Comparison of ENCODE assay signal across 10 cellular contexts in the genomic region with DNA sequence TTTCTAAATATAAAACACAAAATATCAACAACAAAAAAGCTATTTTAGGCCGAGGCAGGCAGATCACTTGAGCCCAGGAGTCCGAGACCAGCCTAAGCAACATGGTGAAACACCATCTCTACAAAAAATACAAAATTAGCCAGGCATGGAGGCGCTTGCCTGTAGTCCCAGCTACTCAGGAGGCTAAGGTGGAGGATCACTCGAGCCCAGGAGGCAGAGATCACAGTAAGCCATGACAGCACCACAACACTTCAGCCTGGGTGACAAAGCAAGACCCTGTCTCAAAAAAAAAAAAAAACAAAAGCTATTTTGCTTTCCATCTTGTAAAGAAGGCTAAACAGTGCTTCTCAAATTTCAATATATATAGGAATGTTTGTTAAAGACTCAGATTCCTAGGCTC. TPM values are rescaled to one million over a fixed set of nuclear protein-coding genes. Genes with fewer than 3 reads are reported as not detected.
DNase-seq lines count a peak whose midpoint lies in the region; ATAC-seq and TF ChIP-seq lines count a peak whose summit lies in the region.
"Had no signal": no experiment of that assay in that cellular context is flagged by ENCODE, and none has a peak within 500 bp of the region (broad histone marks: within the 10 kb centered on the region; RNA-seq: fewer than 3 reads in every experiment).

No MANE protein-coding gene starts in this region.

- peaks cover 30% of the 10 kb centered on the region for H3K36me3 ChIP-seq in right atrium auricular region
- no peaks in the 10 kb centered on the region for H3K36me3 ChIP-seq in prostate gland

- H3K4me1 ChIP-seq in right atrium auricular region (peaks cover 0 to 21% of the 10 kb centered on the region in 2 donors), right cardiac atrium (ENCODE audit: control insufficient read depth, insufficient read depth, low read length) (peaks cover 7% of the 10 kb centered on the region), prostate gland (replicated peaks) (no peaks in the 10 kb centered on the region)

- intact Hi-C loops in right cardiac atrium (cut with DNase I) = no loop called here
- intact Hi-C loops in prostate gland (cut with DNase I) = no loop called here

- WGBS in right cardiac atrium = 83% methylated on average over 4 of the region's 4 CpGs
- WGBS in prostate gland = 86% methylated on average over 4 of the region's 4 CpGs

- H3K9me3 Mint-ChIP-seq in activated naive CD8-positive, alpha-beta T cell (ENCODE audit: low read depth) = no peaks in the 10 kb centered on the region
- H3K9me3 Mint-ChIP-seq in immature natural killer cell = no peaks in the 10 kb centered on the region

- peaks cover 10% of the 10 kb centered on the region for H3K36me3 Mint-ChIP-seq in activated naive CD8-positive, alpha-beta T cell
- H3K36me3 Mint-ChIP-seq in immature natural killer cell = peaks cover 8 to 28% (median 11%) of the 10 kb centered on the region in 3 donors

- H3K27ac Mint-ChIP-seq in activated naive CD8-positive, alpha-beta T cell = peak overlapping the region; percentile 66
- H3K27ac Mint-ChIP-seq in immature natural killer cell = peak overlapping the region in 1 of 6 donors; percentile 24

- H3K27ac ChIP-seq in right atrium auricular region (peak overlapping the region; percentile 29 to 32), right cardiac atrium (ENCODE audit: low read length) (no peak overlapping the region), prostate gland (no peak overlapping the region)
- H3K27ac ChIP-seq: gastroesophageal sphincter had no signal

- H3K9me3 ChIP-seq in right atrium auricular region = no peaks in the 10 kb centered on the region
- H3K9me3 ChIP-seq in right cardiac atrium (ENCODE audit: control insufficient read depth, low read length) = no peaks in the 10 kb centered on the region
- no peaks in the 10 kb centered on the region for H3K9me3 ChIP-seq in prostate gland
- H3K9me3 ChIP-seq: gastroesophageal sphincter had no signal

- no peak for TF ChIP-seq CTCF in right atrium auricular region (IDR thresholded peaks at IDR 0.05)
- no peak for TF ChIP-seq CTCF in prostate gland (IDR thresholded peaks at IDR 0.05)

- peaks cover 27% of the 10 kb centered on the region for H3K4me1 Mint-ChIP-seq in activated naive CD8-positive, alpha-beta T cell (ENCODE audit: low read depth)
- peaks cover 6 to 19% of the 10 kb centered on the region in 2 donors for H3K4me1 Mint-ChIP-seq in immature natural killer cell

- H3K4me3 ChIP-seq in right atrium auricular region (no peak overlapping the region), right cardiac atrium (ENCODE audit: low read length) (no peak overlapping the region), prostate gland (no peak overlapping the region)
- H3K4me3 ChIP-seq: gastroesophageal sphincter had no signal

- no peak for ATAC-seq in right cardiac atrium
- ATAC-seq in HG02798 (IDR thresholded peaks at IDR 0.05; ENCODE audit: poor library complexity, unreplicated experiment) = peak; percentile 17
- no peak for ATAC-seq in HG03108 (IDR thresholded peaks at IDR 0.05; ENCODE audit: unreplicated experiment)
- ATAC-seq: gastroesophageal sphincter had no signal

- TF ChIP-seq POLR2A in prostate gland (IDR thresholded peaks at IDR 0.05) = no peak

- DNase-seq in right atrium auricular region (ENCODE audit: low spot score) = no peak
- no peak for DNase-seq in right cardiac atrium
- DNase-seq in prostate gland (ENCODE audit: low spot score) = no peak
- no peak for DNase-seq in immature natural killer cell
- DNase-seq in activated T-cell treated with anti-CD3 and anti-CD28 coated beads for 4 hours = no peak
- DNase-seq: effector memory CD4-positive, alpha-beta T cell had no signal

- no peaks in the 10 kb centered on the region for H3K27me3 Mint-ChIP-seq in activated naive CD8-positive, alpha-beta T cell
- H3K27me3 Mint-ChIP-seq in immature natural killer cell (ENCODE audit: low read depth in 3 of 3) = peaks cover 0 to 1% (median 0%) of the 10 kb centered on the region in 3 donors

- no peak overlapping the region for H3K4me3 Mint-ChIP-seq in activated naive CD8-positive, alpha-beta T cell
- no peak overlapping the region for H3K4me3 Mint-ChIP-seq in immature natural killer cell

- H3K27me3 ChIP-seq in right atrium auricular region (no peaks in the 10 kb centered on the region), right cardiac atrium (ENCODE audit: control insufficient read depth, insufficient read depth) (no peaks in the 10 kb centered on the region), prostate gland (replicated peaks; ENCODE audit: insufficient read depth) (no peaks in the 10 kb centered on the region)
- H3K27me3 ChIP-seq: gastroesophageal sphincter had no signal

RNA-seq across cellular contexts. Expression of gene C5orf15, which starts 11.3 kb away (rescaled TPM):
- total RNA-seq in right atrium auricular region (10 to 100 TPM; 32.6 to 59.8 TPM), right cardiac atrium (10 to 100 TPM; 25.8 to 32.0 (median 28.7) TPM), prostate gland (10 to 100 TPM; 68.4 to 71.8 TPM)
- polyA plus RNA-seq in right cardiac atrium (29.6 TPM), immature natural killer cell (10 to 100 TPM; 30.0 to 30.6 (median 30.3) TPM)

RNA-seq across cellular contexts. Expression of gene VDAC1, which starts 47.7 kb away (rescaled TPM):
- total RNA-seq in right atrium auricular region = 100 to 1,000 TPM; 263 to 394 TPM
- total RNA-seq in right cardiac atrium = 100 to 1,000 TPM; 325 to 357 (median 335) TPM
- polyA plus RNA-seq in right cardiac atrium = 393 TPM
- total RNA-seq in prostate gland = 100 to 1,000 TPM; 142 to 143 TPM
- polyA plus RNA-seq in immature natural killer cell = 100 to 1,000 TPM; 107 to 119 (median 111) TPM

Comparison
In these comparisons a context has a peak if more than half of its experiments do, and no peak if none do; other contexts are left out.
1. H3K27ac ChIP-seq: peak in right atrium auricular region (2 of 2); none in right cardiac atrium (single experiment) and prostate gland (0 of 2).